ENCODE assay signal across 13 cellular contexts in the genomic region with DNA sequence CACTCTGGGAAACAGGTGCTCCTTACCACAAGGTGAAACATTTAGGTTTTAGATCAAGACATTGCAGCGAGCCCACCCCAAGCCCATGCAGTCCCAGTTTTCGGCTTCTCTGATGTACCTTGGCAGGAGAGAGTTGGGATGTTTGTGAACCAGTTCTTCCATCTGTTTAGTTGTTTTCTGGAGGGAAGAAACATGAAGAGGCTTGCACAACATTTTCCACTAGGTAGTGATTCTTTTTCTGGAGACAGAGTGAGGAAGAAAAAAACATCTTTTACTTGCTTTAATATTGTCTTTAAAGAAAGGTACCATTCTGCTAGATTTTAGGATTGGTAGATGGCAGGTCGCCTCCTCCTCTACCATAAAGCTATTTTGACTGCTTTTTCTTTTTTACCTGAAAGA. TPM values are rescaled to one million over a fixed set of nuclear protein-coding genes. Genes with fewer than 3 reads are reported as not detected.
DNase-seq lines count a peak whose midpoint lies in the region; ATAC-seq lines count a peak whose summit lies in the region.
"Had no signal": no experiment of that assay in that cellular context is flagged by ENCODE, and none has a peak within 500 bp of the region (broad histone marks: within the 10 kb centered on the region; RNA-seq: fewer than 3 reads in every experiment).

No MANE protein-coding gene starts in this region.

- intact Hi-C loops in activated naive CD4-positive, alpha-beta T cell treated with anti-CD3 and anti-CD28 coated beads for 36 hours (cut with micrococcal nuclease) = no loop called here

- no peak for ATAC-seq in activated T-helper 17 cell treated with anti-CD3 and anti-CD28 coated beads, Interleukin-2, amount 50 U/mL, for 72 hours (replicated peaks)
- ATAC-seq in memory B cell (ENCODE audit: low read depth) = no peak
- ATAC-seq in stimulated activated naive B cell treated with anti-CD40 and anti-IgM and Interleukin-4, amounts not matched to agents 10 μg/mL and 1 μg/mL and 100 μg/mL, for 72 hours (replicated peaks) = no peak
- ATAC-seq: activated CD8-positive, alpha-beta T cell treated with anti-CD3 and anti-CD28 coated beads for 36 hours had no signal

- peaks cover 13% of the 10 kb centered on the region for H3K9me3 Mint-ChIP-seq in activated naive CD4-positive, alpha-beta T cell treated with anti-CD3 and anti-CD28 coated beads for 36 hours
- peaks cover 7% of the 10 kb centered on the region for H3K9me3 Mint-ChIP-seq in activated naive CD4-positive, alpha-beta T cell treated with anti-CD3 and anti-CD28 coated beads, Interleukin-2, amount 10 ng/mL, durations not matched to agents 7 days and 5 days
- peaks cover 9% of the 10 kb centered on the region for H3K9me3 Mint-ChIP-seq in activated T-helper 17 cell treated with anti-CD3 and anti-CD28 coated beads, Interleukin-2, amount 50 U/mL, for 72 hours
- peaks cover 7% of the 10 kb centered on the region for H3K9me3 Mint-ChIP-seq in memory B cell
- H3K9me3 Mint-ChIP-seq in stimulated activated naive B cell treated with anti-CD40 and anti-IgM and Interleukin-4, amounts not matched to agents 10 μg/mL and 1 μg/mL and 100 μg/mL, for 72 hours = peaks cover 8 to 12% of the 10 kb centered on the region in 2 donors

- peaks cover 56% of the 10 kb centered on the region for H3K27me3 Mint-ChIP-seq in activated naive CD4-positive, alpha-beta T cell treated with anti-CD3 and anti-CD28 coated beads for 36 hours (ENCODE audit: low read depth)
- peaks cover 67% of the 10 kb centered on the region for H3K27me3 Mint-ChIP-seq in activated naive CD4-positive, alpha-beta T cell treated with anti-CD3 and anti-CD28 coated beads, Interleukin-2, amount 10 ng/mL, durations not matched to agents 7 days and 5 days
- peaks cover 63% of the 10 kb centered on the region for H3K27me3 Mint-ChIP-seq in activated T-helper 17 cell treated with anti-CD3 and anti-CD28 coated beads, Interleukin-2, amount 50 U/mL, for 72 hours
- peaks cover 28% of the 10 kb centered on the region for H3K27me3 Mint-ChIP-seq in memory B cell
- H3K27me3 Mint-ChIP-seq in stimulated activated naive B cell treated with anti-CD40 and anti-IgM and Interleukin-4, amounts not matched to agents 10 μg/mL and 1 μg/mL and 100 μg/mL, for 72 hours = peaks cover 40 to 50% of the 10 kb centered on the region in 2 donors

- no peak for DNase-seq in activated naive CD4-positive, alpha-beta T cell treated with anti-CD3 and anti-CD28 coated beads for 36 hours
- no peak for DNase-seq in activated naive CD4-positive, alpha-beta T cell treated with anti-CD3 and anti-CD28 coated beads, Interleukin-2, amount 10 ng/mL, durations not matched to agents 7 days and 5 days
- DNase-seq in memory B cell (ENCODE audit: low spot score in 2 of 2) (no peak), GM19240 (ENCODE audit: insufficient read length, low spot score) (no peak), LoVo (ENCODE audit: low spot score) (no peak), NCI-H1417 (lab: John Stamatoyannopoulos, UW) (no peak)
- DNase-seq in stimulated activated naive B cell treated with anti-CD40 and anti-IgM and Interleukin-4, amounts not matched to agents 10 μg/mL and 1 μg/mL and 100 μg/mL, for 72 hours = no peak
- DNase-seq: adrenal gland, occipital lobe, T1000 had no signal

- CTCF ChIA-PET in activated naive CD4-positive, alpha-beta T cell treated with anti-CD3 and anti-CD28 coated beads for 36 hours (lab: Charles Lee) = interaction anchor here (0.6 kb wide), 1 partner anchor 70 kb away, joined by 3 read pairs; no protein-coding TSS in a partner anchor
- CTCF ChIA-PET in activated naive CD4-positive, alpha-beta T cell treated with anti-CD3 and anti-CD28 coated beads, Interleukin-2, amount 10 ng/mL, durations not matched to agents 7 days and 5 days (lab: Charles Lee) = no interaction called here

- no peak overlapping the region for H3K27ac Mint-ChIP-seq in activated naive CD4-positive, alpha-beta T cell treated with anti-CD3 and anti-CD28 coated beads for 36 hours
- no peak overlapping the region for H3K27ac Mint-ChIP-seq in activated naive CD4-positive, alpha-beta T cell treated with anti-CD3 and anti-CD28 coated beads, Interleukin-2, amount 10 ng/mL, durations not matched to agents 7 days and 5 days
- H3K27ac Mint-ChIP-seq in activated T-helper 17 cell treated with anti-CD3 and anti-CD28 coated beads, Interleukin-2, amount 50 U/mL, for 72 hours = no peak overlapping the region
- H3K27ac Mint-ChIP-seq in memory B cell = no peak overlapping the region
- no peak overlapping the region for H3K27ac Mint-ChIP-seq in stimulated activated naive B cell treated with anti-CD40 and anti-IgM and Interleukin-4, amounts not matched to agents 10 μg/mL and 1 μg/mL and 100 μg/mL, for 72 hours
- H3K27ac Mint-ChIP-seq: activated CD8-positive, alpha-beta T cell treated with anti-CD3 and anti-CD28 coated beads for 36 hours; dendritic cell treated with granulocyte-macrophage colony-stimulating factor and Interleukin-4, amounts not matched to agents 40 ng/mL and 50 ng/mL, for 4 days had no signal

- H3K36me3 Mint-ChIP-seq in activated naive CD4-positive, alpha-beta T cell treated with anti-CD3 and anti-CD28 coated beads for 36 hours (ENCODE audit: low read depth) = peaks cover 2% of the 10 kb centered on the region
- no peaks in the 10 kb centered on the region for H3K36me3 Mint-ChIP-seq in activated naive CD4-positive, alpha-beta T cell treated with anti-CD3 and anti-CD28 coated beads, Interleukin-2, amount 10 ng/mL, durations not matched to agents 7 days and 5 days
- H3K36me3 Mint-ChIP-seq in activated T-helper 17 cell treated with anti-CD3 and anti-CD28 coated beads, Interleukin-2, amount 50 U/mL, for 72 hours (ENCODE audit: low read depth) = no peaks in the 10 kb centered on the region
- H3K36me3 Mint-ChIP-seq in memory B cell = peaks cover 2% of the 10 kb centered on the region
- H3K36me3 Mint-ChIP-seq in stimulated activated naive B cell treated with anti-CD40 and anti-IgM and Interleukin-4, amounts not matched to agents 10 μg/mL and 1 μg/mL and 100 μg/mL, for 72 hours = peaks cover 4 to 11% of the 10 kb centered on the region in 2 donors

- peaks cover 18% of the 10 kb centered on the region for H3K4me1 Mint-ChIP-seq in activated naive CD4-positive, alpha-beta T cell treated with anti-CD3 and anti-CD28 coated beads for 36 hours (ENCODE audit: low read depth)
- H3K4me1 Mint-ChIP-seq in activated naive CD4-positive, alpha-beta T cell treated with anti-CD3 and anti-CD28 coated beads, Interleukin-2, amount 10 ng/mL, durations not matched to agents 7 days and 5 days = peaks cover 21% of the 10 kb centered on the region
- peaks cover 9% of the 10 kb centered on the region for H3K4me1 Mint-ChIP-seq in activated T-helper 17 cell treated with anti-CD3 and anti-CD28 coated beads, Interleukin-2, amount 50 U/mL, for 72 hours
- peaks cover 10% of the 10 kb centered on the region for H3K4me1 Mint-ChIP-seq in memory B cell
- peaks cover 21 to 36% of the 10 kb centered on the region in 2 donors for H3K4me1 Mint-ChIP-seq in stimulated activated naive B cell treated with anti-CD40 and anti-IgM and Interleukin-4, amounts not matched to agents 10 μg/mL and 1 μg/mL and 100 μg/mL, for 72 hours

- peak overlapping the region; percentile 74 for H3K4me3 Mint-ChIP-seq in activated naive CD4-positive, alpha-beta T cell treated with anti-CD3 and anti-CD28 coated beads for 36 hours
- H3K4me3 Mint-ChIP-seq in activated naive CD4-positive, alpha-beta T cell treated with anti-CD3 and anti-CD28 coated beads, Interleukin-2, amount 10 ng/mL, durations not matched to agents 7 days and 5 days = no peak overlapping the region
- peak overlapping the region; percentile 62 for H3K4me3 Mint-ChIP-seq in activated T-helper 17 cell treated with anti-CD3 and anti-CD28 coated beads, Interleukin-2, amount 50 U/mL, for 72 hours
- H3K4me3 Mint-ChIP-seq in memory B cell = peak overlapping the region; percentile 67
- peak overlapping the region; percentile 88 to 89 for H3K4me3 Mint-ChIP-seq in stimulated activated naive B cell treated with anti-CD40 and anti-IgM and Interleukin-4, amounts not matched to agents 10 μg/mL and 1 μg/mL and 100 μg/mL, for 72 hours
- H3K4me3 Mint-ChIP-seq: dendritic cell treated with granulocyte-macrophage colony-stimulating factor and Interleukin-4, amounts not matched to agents 40 ng/mL and 50 ng/mL, for 4 days had no signal

RNA-seq across cellular contexts. Expression of a gene that starts 1.8 kb away (rescaled TPM):
- total RNA-seq in activated naive CD4-positive, alpha-beta T cell treated with anti-CD3 and anti-CD28 coated beads for 36 hours = not detected
- not detected for total RNA-seq in activated T-helper 17 cell treated with anti-CD3 and anti-CD28 coated beads, Interleukin-2, amount 50 U/mL, for 72 hours
- total RNA-seq: activated CD8-positive, alpha-beta T cell treated with anti-CD3 and anti-CD28 coated beads for 36 hours; occipital lobe had no signal
